In the genomic region with DNA sequence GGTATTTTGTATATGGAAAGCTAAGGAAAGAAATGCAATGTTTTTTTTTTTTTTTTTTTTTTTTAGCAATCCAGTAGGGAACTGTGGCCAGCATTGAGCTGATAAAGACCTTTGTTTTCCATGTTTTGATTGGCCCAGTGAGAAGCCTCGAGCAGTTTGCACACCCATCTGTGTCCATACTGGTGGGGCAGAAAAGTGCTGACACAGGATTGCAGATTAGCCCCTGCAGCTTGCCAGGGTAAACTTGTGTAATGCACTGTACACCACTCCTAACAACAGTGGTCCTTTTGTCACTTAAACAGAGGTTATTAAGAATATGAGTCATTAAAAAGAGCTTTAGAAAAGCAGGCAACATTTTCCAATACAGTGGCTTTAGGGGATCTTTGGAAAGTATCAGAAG, we compare ENCODE assay signal across 19 cellular contexts.
DNase-seq lines count a peak whose midpoint lies in the region; ATAC-seq and TF ChIP-seq lines count a peak whose summit lies in the region.
"Had no signal": no experiment of that assay in that cellular context is flagged by ENCODE, and none has a peak within 500 bp of the region (broad histone marks: within the 10 kb centered on the region; RNA-seq: fewer than 3 reads in every experiment).

No MANE protein-coding gene starts in this region.

- DNase-seq in Right ventricle myocardium superior (peak; percentile 53), left ventricle myocardium inferior (no peak), body of pancreas (peak in 2 of 4 donors; percentile 7 to 17), islet precursor cell (peak; percentile 77), ascending aorta (ENCODE audit: low spot score in 2 of 2) (no peak), NCI-H2227 (lab: John Stamatoyannopoulos, UW; ENCODE audit: unreplicated experiment) (no peak), H4 (ENCODE audit: low spot score) (no peak)
- DNase-seq: activated B cell treated with CpG ODN at 0.5 μM for 24 hours; activated CD8-positive, alpha-beta memory T cell treated with anti-CD3 and anti-CD28 coated beads, Interleukin-2, amount 10 ng/mL, durations not matched to agents 7 days and 5 days; activated naive CD4-positive, alpha-beta T cell treated with Interleukin-2 at 50 U/mL for 16 hours; Caco-2; central memory CD4-positive, alpha-beta T cell; H7; hippocampal formation; NCI-H2081 treated with DMSO at 0.1 percent for 48 hours; stimulated activated CD4-positive, alpha-beta T cell treated with anti-CD3 and anti-CD28 coated beads, Interleukin-12 subunit alpha, Interleukin-12 subunit beta, amount 100 ng/mL, for 4 hours had no signal

- no peaks in the 10 kb centered on the region for H3K36me3 ChIP-seq in left ventricle myocardium inferior
- no peaks in the 10 kb centered on the region for H3K36me3 ChIP-seq in body of pancreas (replicated peaks in 1 of 2; ENCODE audit: insufficient read depth in 1 of 2, low read depth in 2 of 2)
- no peaks in the 10 kb centered on the region for H3K36me3 ChIP-seq in ascending aorta
- H3K36me3 ChIP-seq: neutrophil had no signal

- TF ChIP-seq POLR2A in body of pancreas (IDR thresholded peaks at IDR 0.05), result no peak

- TF ChIP-seq CTCF in left ventricle myocardium inferior (IDR thresholded peaks at IDR 0.05; ENCODE audit: borderline replicate concordance) (no peak), body of pancreas (IDR thresholded peaks at IDR 0.05) (no peak), ascending aorta (IDR thresholded peaks at IDR 0.05) (no peak)

- ATAC-seq in Right ventricle myocardium superior (ENCODE audit: poor library complexity), result peak; percentile 94
- peak; percentile 48 for ATAC-seq in body of pancreas
- ATAC-seq in GM21526 (IDR thresholded peaks at IDR 0.05; ENCODE audit: low FRiP score, unreplicated experiment), result no peak
- ATAC-seq: activated CD8-positive, alpha-beta memory T cell treated with anti-CD3 and anti-CD28 coated beads, Interleukin-2, amount 10 ng/mL, durations not matched to agents 7 days and 5 days had no signal

- H3K9me3 ChIP-seq in left ventricle myocardium inferior (replicated peaks), result no peaks in the 10 kb centered on the region
- H3K9me3 ChIP-seq in body of pancreas, result no peaks in the 10 kb centered on the region
- H3K9me3 ChIP-seq in ascending aorta, result no peaks in the 10 kb centered on the region
- H3K9me3 ChIP-seq: Caco-2, neutrophil had no signal

- H3K4me3 ChIP-seq in left ventricle myocardium inferior (no peak overlapping the region), body of pancreas (no peak overlapping the region), ascending aorta (no peak overlapping the region)

- WGBS in body of pancreas, 2 donors, result 10 to 14% methylated on average over 1 of the region's 1 CpG

- H3K27ac ChIP-seq in left ventricle myocardium inferior (replicated peaks) (no peak overlapping the region), body of pancreas (no peak overlapping the region), ascending aorta (no peak overlapping the region)
- H3K27ac ChIP-seq: epithelial cell of prostate, neutrophil had no signal

- intact Hi-C loops in Right ventricle myocardium superior (cut with DNase I) (no loop called here), left ventricle myocardium inferior (cut with micrococcal nuclease) (no loop called here), body of pancreas (cut with DNase I) (no loop called here), ascending aorta (cut with DNase I) (no loop called here)

- H3K4me1 ChIP-seq in left ventricle myocardium inferior (no peaks in the 10 kb centered on the region), body of pancreas (no peaks in the 10 kb centered on the region), ascending aorta (no peaks in the 10 kb centered on the region)

- no peaks in the 10 kb centered on the region for H3K27me3 ChIP-seq in left ventricle myocardium inferior (ENCODE audit: low read depth)
- H3K27me3 ChIP-seq in body of pancreas, result no peaks in the 10 kb centered on the region
- H3K27me3 ChIP-seq in ascending aorta, result no peaks in the 10 kb centered on the region

Comparison
In these comparisons a context has a peak if more than half of its experiments do, and no peak if none do; other contexts are left out.
1. DNase-seq: peak in Right ventricle myocardium superior (single experiment) and islet precursor cell (single experiment); none in left ventricle myocardium inferior (single experiment), ascending aorta (0 of 2), NCI-H2227 (single experiment) and H4 (single experiment).